In the genomic region with DNA sequence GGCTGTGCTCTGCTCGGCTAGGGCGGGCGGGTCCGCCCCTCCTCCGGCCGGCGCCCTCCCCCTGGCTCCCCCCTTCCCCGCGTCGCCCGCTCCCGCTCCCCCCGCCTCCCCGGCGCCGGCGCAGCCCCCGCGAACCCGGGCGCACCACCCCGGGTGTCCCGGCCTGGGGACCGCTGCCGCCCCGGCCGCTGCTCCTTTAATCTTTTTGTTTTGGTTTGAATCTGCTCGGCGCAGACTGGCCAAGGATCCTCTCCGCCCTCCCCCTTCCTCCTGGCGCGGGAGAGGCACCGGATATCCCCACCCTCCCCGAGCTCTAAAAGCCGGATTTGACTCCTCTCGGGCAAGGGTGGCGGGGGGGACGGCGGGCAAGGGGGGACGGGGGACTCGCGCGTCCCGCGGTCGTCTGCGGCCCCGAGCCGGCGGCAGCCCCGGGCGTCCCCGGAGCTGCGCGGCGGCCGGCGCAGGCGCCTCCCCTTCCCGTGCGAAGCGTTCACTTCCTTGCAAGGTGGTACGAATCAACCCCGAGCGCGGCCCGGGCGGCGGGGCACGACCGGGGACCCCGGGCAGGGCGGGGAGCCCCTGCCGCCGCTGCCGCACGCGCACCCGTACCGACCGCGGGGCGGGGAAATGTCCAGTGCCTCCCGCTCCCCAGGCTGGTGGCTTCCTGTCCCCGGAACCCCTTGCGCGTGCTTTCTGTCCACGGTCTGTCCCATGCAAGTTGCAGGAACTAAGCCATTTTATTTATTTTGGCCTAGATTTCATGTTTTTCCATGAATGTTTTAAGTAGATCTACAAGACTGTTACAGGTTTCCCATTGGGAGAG, we compare ENCODE assay signal across 8 cellular contexts. TPM values are rescaled to one million over a fixed set of nuclear protein-coding genes. Genes with fewer than 3 reads are reported as not detected.
DNase-seq lines count a peak whose midpoint lies in the region; ATAC-seq and TF ChIP-seq lines count a peak whose summit lies in the region.

A gene with protein sequence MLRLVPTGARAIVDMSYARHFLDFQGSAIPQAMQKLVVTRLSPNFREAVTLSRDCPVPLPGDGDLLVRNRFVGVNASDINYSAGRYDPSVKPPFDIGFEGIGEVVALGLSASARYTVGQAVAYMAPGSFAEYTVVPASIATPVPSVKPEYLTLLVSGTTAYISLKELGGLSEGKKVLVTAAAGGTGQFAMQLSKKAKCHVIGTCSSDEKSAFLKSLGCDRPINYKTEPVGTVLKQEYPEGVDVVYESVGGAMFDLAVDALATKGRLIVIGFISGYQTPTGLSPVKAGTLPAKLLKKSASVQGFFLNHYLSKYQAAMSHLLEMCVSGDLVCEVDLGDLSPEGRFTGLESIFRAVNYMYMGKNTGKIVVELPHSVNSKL (minus strand): TSS at position 11 of the 823 bp plus-strand sequence. CDS start 81 bp downstream, outside the sequence.

- H3K27me3 ChIP-seq in iPS-18a (ENCODE audit: control insufficient read depth, insufficient read depth, low read length), result peaks cover 87% of the 10 kb centered on the region
- H3K27me3 ChIP-seq in skeletal muscle satellite cell (ENCODE audit: control insufficient read depth, insufficient read depth, low read length), result no peaks in the 10 kb centered on the region

- H3K4me1 ChIP-seq in iPS-18a (ENCODE audit: control insufficient read depth, low read depth, low read length) (peaks cover 42% of the 10 kb centered on the region), skeletal muscle satellite cell (ENCODE audit: control insufficient read depth, insufficient read depth, low read length) (peaks cover 42% of the 10 kb centered on the region)

- TF ChIP-seq CTCF in VCaP (conservative IDR thresholded peaks at IDR 0.05), result no peak

- H3K36me3 ChIP-seq in iPS-18a (ENCODE audit: control insufficient read depth, low read depth, low read length) (no peaks in the 10 kb centered on the region), skeletal muscle satellite cell (ENCODE audit: insufficient read depth, low read length) (no peaks in the 10 kb centered on the region)

- H3K9me3 ChIP-seq in iPS-18a (ENCODE audit: control insufficient read depth, low read depth, low read length) (no peaks in the 10 kb centered on the region), skeletal muscle satellite cell (replicated peaks; ENCODE audit: low read length) (no peaks in the 10 kb centered on the region)

- H3K27ac ChIP-seq in VCaP (peak within 1 kb of the TSS; percentile 97), iPS-18a (ENCODE audit: low read length) (no peak within 1 kb of the TSS)

- H3K9ac ChIP-seq in iPS-18a (ENCODE audit: low read length) (peak within 1 kb of the TSS; percentile 22), skeletal muscle satellite cell (ENCODE audit: low read depth, low read length) (peak within 1 kb of the TSS; percentile 87)

- ATAC-seq in GM18867 (IDR thresholded peaks at IDR 0.05; ENCODE audit: unreplicated experiment) (peak; percentile 49), HG03066 (IDR thresholded peaks at IDR 0.05; ENCODE audit: low read depth, unreplicated experiment) (peak; percentile 43)

- H3K4me3 ChIP-seq in iPS-18a (ENCODE audit: low read length) (peak within 1 kb of the TSS; percentile 77), skeletal muscle satellite cell (ENCODE audit: low read length) (peak within 1 kb of the TSS; percentile 89)

- in situ Hi-C loops in T47D (cut with HindIII; ENCODE audit: low pct_unique_long_range_greater_than_20kb, low sequenced_read_pairs), result no loop called here

- peak within 1 kb of the TSS; percentile 94 for H3K4me2 ChIP-seq in skeletal muscle satellite cell (ENCODE audit: low read length)

- DNase-seq in A172 (ENCODE audit: low spot score), result peak; percentile 59
- DNase-seq in NCI-H2196 treated with DMSO at 0.1 percent for 48 hours (lab: John Stamatoyannopoulos, UW; ENCODE audit: unreplicated experiment), result peak; percentile 62
- DNase-seq in T47D (ENCODE audit: low read depth in 1 of 2, low spot score in 1 of 2), result peak; percentile 72 to 88

RNA-seq across cellular contexts. Expression of the gene that starts here (rescaled TPM):
- 7.6 and 7.9 TPM in 2 replicates for total RNA-seq in A172 (2014; rRNA removed; shearing (Covaris generic))
- 9.9 and 12.7 TPM in 2 replicates for total RNA-seq in skeletal muscle satellite cell (2012; rRNA removed)
